18 cellular contexts compared by ENCODE assay signal in the genomic region with DNA sequence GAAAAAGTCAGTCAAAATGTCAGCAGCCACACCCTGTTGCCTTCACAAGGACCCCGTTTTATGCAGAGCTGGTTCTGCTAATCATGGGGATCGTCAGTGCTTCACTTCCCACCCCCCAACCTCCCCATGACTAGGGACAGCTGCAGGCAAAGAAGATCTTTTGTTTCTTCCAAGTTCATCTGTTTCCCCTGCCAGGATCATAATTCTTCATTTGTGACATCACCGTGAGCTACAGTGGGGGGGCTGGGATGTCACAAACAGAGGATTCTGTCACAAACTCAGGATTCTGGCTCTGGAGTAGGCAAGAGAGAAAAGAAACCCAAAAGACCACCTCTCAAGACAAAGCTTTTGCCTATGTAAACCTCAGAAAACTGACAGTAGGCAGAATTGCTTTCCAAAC. TPM values are rescaled to one million over a fixed set of nuclear protein-coding genes. Genes with fewer than 3 reads are reported as not detected.
DNase-seq lines count a peak whose midpoint lies in the region; ATAC-seq and TF ChIP-seq lines count a peak whose summit lies in the region.
"Had no signal": no experiment of that assay in that cellular context is flagged by ENCODE, and none has a peak within 500 bp of the region (broad histone marks: within the 10 kb centered on the region; RNA-seq: fewer than 3 reads in every experiment).

No MANE protein-coding gene starts in this region.

- peaks cover 6 to 95% of the 10 kb centered on the region in 2 donors for H3K36me3 ChIP-seq in gastrocnemius medialis

- peaks cover 15 to 26% (median 18%) of the 10 kb centered on the region in 3 donors for H3K4me1 Mint-ChIP-seq in IgD-negative memory B cell

- H3K4me3 ChIP-seq in gastrocnemius medialis = no peak overlapping the region
- H3K4me3 ChIP-seq: ascending aorta had no signal

- in situ Hi-C loops in gastrocnemius medialis (cut with MboI; ENCODE audit: low sequenced_read_pairs in 4 of 4) (no loop called here), GM13976 (cut with MboI; ENCODE audit: low sequenced_read_pairs, unreplicated experiment) (no loop called here)

- intact Hi-C loops in gastrocnemius medialis (cut with DNase I; ENCODE audit: low total_unique reads) = no loop called here

- H3K27ac Mint-ChIP-seq in IgD-negative memory B cell = peak overlapping the region in 2 of 3 donors; percentile 9 to 74
- H3K27ac Mint-ChIP-seq: progenitor cell of endocrine pancreas; stimulated activated memory B cell treated with anti-CD40 and anti-IgM and Interleukin-4, amounts not matched to agents 10 μg/mL and 1 μg/mL and 100 μg/mL, for 72 hours had no signal

- ATAC-seq in gastrocnemius medialis (peak; percentile 50 to 51), GM19452 (IDR thresholded peaks at IDR 0.05; ENCODE audit: unreplicated experiment) (no peak)
- ATAC-seq: foreskin keratinocyte; HCT116; left lobe of liver; stimulated activated memory B cell treated with anti-CD40 and anti-IgM and Interleukin-4, amounts not matched to agents 10 μg/mL and 1 μg/mL and 100 μg/mL, for 72 hours had no signal

- no peaks in the 10 kb centered on the region for H3K27me3 ChIP-seq in layer of hippocampus (ENCODE audit: control insufficient read depth, insufficient read depth, low read length)
- no peaks in the 10 kb centered on the region for H3K27me3 ChIP-seq in gastrocnemius medialis
- H3K27me3 ChIP-seq: ascending aorta, foreskin keratinocyte had no signal

- no peaks in the 10 kb centered on the region for H3K9me3 ChIP-seq in gastrocnemius medialis
- H3K9me3 ChIP-seq: ascending aorta had no signal

- H3K4me1 ChIP-seq in gastrocnemius medialis = peaks cover 5 to 14% of the 10 kb centered on the region in 2 donors
- H3K4me1 ChIP-seq: ascending aorta, foreskin keratinocyte had no signal

- TF ChIP-seq CTCF in gastrocnemius medialis (IDR thresholded peaks at IDR 0.05 in 4 of 5, conservative IDR thresholded peaks at IDR 0.05 in 1 of 5) (no peak), GM13976 (IDR thresholded peaks at IDR 0.05; ENCODE audit: borderline replicate concordance, control extremely low read depth, extremely low read depth, insufficient read depth, missing control alignments) (no peak)

- peaks cover 7% of the 10 kb centered on the region for H3K36me3 Mint-ChIP-seq in IgD-negative memory B cell

- peak overlapping the region; percentile 79 for H3K27ac ChIP-seq in layer of hippocampus (ENCODE audit: low read depth, low read length)
- peak overlapping the region in 3 of 4 donors; percentile 56 to 67 (median 62) for H3K27ac ChIP-seq in gastrocnemius medialis
- H3K27ac ChIP-seq: ascending aorta, foreskin keratinocyte, HL-60 had no signal

- H3K4me3 Mint-ChIP-seq in IgD-negative memory B cell = no peak overlapping the region
- H3K4me3 Mint-ChIP-seq: stimulated activated memory B cell treated with anti-CD40 and anti-IgM and Interleukin-4, amounts not matched to agents 10 μg/mL and 1 μg/mL and 100 μg/mL, for 72 hours had no signal

- H3K9me3 Mint-ChIP-seq in IgD-negative memory B cell = no peaks in the 10 kb centered on the region
- H3K9me3 Mint-ChIP-seq: stimulated activated memory B cell treated with anti-CD40 and anti-IgM and Interleukin-4, amounts not matched to agents 10 μg/mL and 1 μg/mL and 100 μg/mL, for 72 hours had no signal

- DNase-seq in anterior cingulate cortex (lab: John Stamatoyannopoulos, UW) (peak in 42 of 58 donors; percentile 16 to 91 (median 63)), gastrocnemius medialis (no peak), GM13976 (ENCODE audit: low spot score) (no peak), T1000 (lab: John Stamatoyannopoulos, UW) (no peak)
- DNase-seq: activated CD4-positive, alpha-beta T cell treated with anti-CD3 and anti-CD28 coated beads for 48 hours; foreskin keratinocyte; MV-4-11; NCI-H187 treated with DMSO at 0.1 percent for 48 hours; SW 1271 had no signal

- TF ChIP-seq POLR2A in gastrocnemius medialis (IDR thresholded peaks at IDR 0.05) = no peak

- H3K27me3 Mint-ChIP-seq in IgD-negative memory B cell = no peaks in the 10 kb centered on the region
- H3K27me3 Mint-ChIP-seq: progenitor cell of endocrine pancreas; stimulated activated memory B cell treated with anti-CD40 and anti-IgM and Interleukin-4, amounts not matched to agents 10 μg/mL and 1 μg/mL and 100 μg/mL, for 72 hours had no signal

RNA-seq across cellular contexts. Expression of a gene that starts 24.7 kb away (rescaled TPM):
- 82.3 TPM for polyA plus RNA-seq in IgD-negative memory B cell
- 10 to 100 TPM; 64.4 to 78.9 (median 66.4) TPM for total RNA-seq in gastrocnemius medialis

RNA-seq across cellular contexts. Expression of a gene that starts 26.0 kb away (rescaled TPM):
- polyA plus RNA-seq in IgD-negative memory B cell = 53.0 TPM
- total RNA-seq in gastrocnemius medialis = 10 to 100 TPM; 15.1 to 26.2 (median 20.4) TPM

RNA-seq across cellular contexts. Expression of a gene that starts 27.3 kb away (rescaled TPM):
- polyA plus RNA-seq in IgD-negative memory B cell = 30.7 TPM
- total RNA-seq in gastrocnemius medialis = 10 to 100 TPM; 48.8 to 77.0 (median 63.4) TPM

RNA-seq across cellular contexts. Expression of a gene that starts 57.8 kb away (rescaled TPM):
- polyA plus RNA-seq in IgD-negative memory B cell = 0.48 TPM
- total RNA-seq in gastrocnemius medialis = under 1 TPM; 0.13 to 0.86 (median 0.38) TPM

Comparison
In these comparisons a context has a peak if more than half of its experiments do, and no peak if none do; other contexts are left out.
1. DNase-seq: peak in anterior cingulate cortex (42 of 58); none in gastrocnemius medialis (0 of 2), GM13976 (single experiment) and T1000 (single experiment).